In the genomic region with DNA sequence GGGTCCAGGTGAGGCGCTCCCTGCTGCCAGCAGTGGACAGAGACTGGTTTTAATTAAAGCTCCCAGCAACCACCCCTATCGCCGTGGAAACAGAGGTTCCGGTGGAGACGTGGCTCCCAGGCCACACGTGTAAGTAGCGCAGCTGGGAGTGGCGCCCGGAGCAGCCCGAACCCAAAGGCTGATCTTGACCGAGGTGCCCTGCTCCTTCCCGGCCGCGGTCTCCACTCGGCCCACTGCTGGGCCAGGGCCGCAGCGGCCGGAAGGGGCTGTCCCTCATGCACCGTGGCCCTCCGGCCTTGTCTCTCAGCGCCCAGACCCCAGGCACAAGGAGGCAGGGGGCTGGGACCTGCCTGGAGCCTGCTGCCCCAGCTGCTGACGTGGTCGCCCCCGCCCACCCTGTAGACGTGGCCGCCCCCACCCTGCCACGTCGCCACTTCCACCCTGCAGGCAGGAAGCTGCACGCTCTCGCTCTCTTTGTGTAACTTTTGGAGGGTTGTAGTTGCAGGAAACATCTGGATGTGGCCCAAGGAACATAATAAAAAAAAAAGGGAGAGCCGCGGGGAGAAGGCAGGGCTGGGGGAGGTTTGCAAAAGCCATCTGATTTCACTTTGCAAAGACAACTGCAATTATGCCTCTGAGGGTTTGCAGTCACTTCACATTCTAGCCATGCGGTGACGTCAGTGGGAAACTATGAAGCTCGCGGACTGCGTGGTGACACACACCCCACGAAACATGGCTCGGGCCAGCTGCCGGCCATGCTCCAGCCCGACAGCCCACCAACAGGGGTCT, we compare ENCODE assay signal across 8 cellular contexts.
DNase-seq lines count a peak whose midpoint lies in the region; ATAC-seq and TF ChIP-seq lines count a peak whose summit lies in the region.

No MANE protein-coding gene starts in this region.

- no peaks in the 10 kb centered on the region for H3K9me3 ChIP-seq in RWPE2 (ENCODE audit: severe bottlenecking)

- no peaks in the 10 kb centered on the region for H3K36me3 ChIP-seq in RWPE2 (ENCODE audit: low read depth)
- no peaks in the 10 kb centered on the region for H3K36me3 ChIP-seq in rectal smooth muscle tissue (ENCODE audit: control insufficient read depth, insufficient read depth, low read length)
- H3K36me3 ChIP-seq in urinary bladder (ENCODE audit: insufficient read depth) = no peaks in the 10 kb centered on the region

- H3K27me3 ChIP-seq in RWPE2 (ENCODE audit: insufficient read depth, poor library complexity, severe bottlenecking) (no peaks in the 10 kb centered on the region), rectal smooth muscle tissue (ENCODE audit: control insufficient read depth, insufficient read depth, low read length) (no peaks in the 10 kb centered on the region)

- ATAC-seq in RWPE2 (ENCODE audit: low read depth) (peak; percentile 67), HG03159 (IDR thresholded peaks at IDR 0.05; ENCODE audit: unreplicated experiment) (no peak)

- H3K27ac ChIP-seq in RWPE2 (ENCODE audit: poor library complexity, severe bottlenecking) (peak overlapping the region; percentile 92), rectal smooth muscle tissue (ENCODE audit: low read depth, low read length) (peak overlapping the region; percentile 92), urinary bladder (ENCODE audit: low read depth) (peak overlapping the region; percentile 84)

- no peak overlapping the region for H3K4me3 ChIP-seq in RWPE2 (ENCODE audit: severe bottlenecking)
- H3K4me3 ChIP-seq in rectal smooth muscle tissue (ENCODE audit: low read length) = peak overlapping the region; percentile 57
- H3K4me3 ChIP-seq in urinary bladder (ENCODE audit: low read depth, low read length) = peak overlapping the region; percentile 18

- peak; percentile 99 for DNase-seq in GM04504 (ENCODE audit: low read depth)
- DNase-seq in RWPE2 (ENCODE audit: low spot score) = no peak
- DNase-seq in activated naive CD4-positive, alpha-beta T cell treated with anti-CD3 and anti-CD28 coated beads, Interleukin-2, amount 50 U/mL, for 16 hours = peak; percentile 78
- peak; percentile 91 for DNase-seq in glomerular endothelial cell (ENCODE audit: extremely low read depth, low read depth, low spot score)
- no peak for DNase-seq in NCI-H526 (lab: John Stamatoyannopoulos, UW)

- no peak for TF ChIP-seq CTCF in RWPE2 (IDR thresholded peaks at IDR 0.05; ENCODE audit: poor library complexity, severe bottlenecking)

- 8% methylated on average over 41 of the region's 41 CpGs for WGBS in urinary bladder

- peaks cover 8% of the 10 kb centered on the region for H3K4me1 ChIP-seq in RWPE2 (ENCODE audit: insufficient read depth, poor library complexity, severe bottlenecking)
- peaks cover 18% of the 10 kb centered on the region for H3K4me1 ChIP-seq in rectal smooth muscle tissue (ENCODE audit: control insufficient read depth, insufficient read depth, low read length)
- no peaks in the 10 kb centered on the region for H3K4me1 ChIP-seq in urinary bladder (ENCODE audit: insufficient read depth)

- H3K9ac ChIP-seq in rectal smooth muscle tissue (ENCODE audit: low read length) = peak overlapping the region; percentile 66

Comparison
In these comparisons a context has a peak if more than half of its experiments do, and no peak if none do; other contexts are left out.
1. DNase-seq: peak in GM04504 (single experiment), activated naive CD4-positive, alpha-beta T cell treated with anti-CD3 and anti-CD28 coated beads, Interleukin-2, amount 50 U/mL, for 16 hours (single experiment) and glomerular endothelial cell (single experiment); none in RWPE2 (single experiment) and NCI-H526 (0 of 2).
2. Peak in every context shown above with its lines, with median percentiles within 50 percentile points of each other: H3K27ac ChIP-seq.